ENCODE assay signal across 22 cellular contexts in the genomic region with DNA sequence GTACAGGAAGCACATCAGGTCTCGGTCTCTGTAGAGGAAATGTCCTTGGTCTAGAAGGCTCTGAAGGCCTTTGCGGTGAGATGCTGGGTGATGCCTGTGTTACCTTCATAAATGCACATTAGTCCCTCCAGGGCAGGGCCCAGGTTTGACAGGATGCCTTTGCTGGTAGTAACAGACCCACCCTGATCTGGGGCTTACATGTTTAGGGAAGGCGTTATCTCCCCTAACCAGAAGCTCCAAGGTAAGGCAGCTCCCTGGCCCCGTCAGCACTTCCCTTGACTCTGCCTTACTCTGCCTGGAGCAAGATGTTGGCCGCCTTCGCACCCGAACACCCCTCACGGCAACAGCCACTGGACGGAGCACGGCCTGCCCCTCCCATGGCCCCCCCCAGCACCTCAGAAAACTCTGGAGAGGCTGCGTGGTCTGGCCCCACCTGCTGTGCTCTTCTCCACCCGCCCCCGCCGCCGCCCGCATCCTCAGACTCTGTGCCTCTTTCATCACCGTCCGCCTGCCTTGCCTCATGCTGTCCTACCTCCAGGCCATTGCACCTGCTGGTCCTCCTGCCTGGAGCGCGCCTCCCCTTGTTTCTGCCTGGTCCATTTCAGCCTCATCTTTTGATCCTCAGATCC. TPM values are rescaled to one million over a fixed set of nuclear protein-coding genes. Genes with fewer than 3 reads are reported as not detected.
DNase-seq lines count a peak whose midpoint lies in the region; ATAC-seq, FAIRE-seq and TF ChIP-seq lines count a peak whose summit lies in the region.
"Had no signal": no experiment of that assay in that cellular context is flagged by ENCODE, and none has a peak within 500 bp of the region (broad histone marks: within the 10 kb centered on the region; RNA-seq: fewer than 3 reads in every experiment).

No MANE protein-coding gene starts in this region.

- intact Hi-C loops in K562 (cut with micrococcal nuclease) (loop anchor here (2.0 kb wide), 1 partner anchor 29 kb away; no protein-coding TSS in a partner anchor), natural killer cell (cut with micrococcal nuclease) (no loop called here)
- intact Hi-C loops in CD4-positive, alpha-beta T cell (cut with DNase I, micrococcal nuclease), result no loop called here

- POLR2A ChIA-PET in K562 (lab: Yijun Ruan, JAX), result interaction anchor here (0.8 to 1.4 kb wide), 3 partner anchors 9 to 58 kb away, joined by 3 to 6 read pairs (median 3); partner anchors contain the start of gene AP2A1
- POLR2A ChIA-PET in CD4-positive, alpha-beta T cell (lab: Charles Lee), result interaction anchor here (1.2 kb wide), 1 partner anchor 9 kb away, joined by 3 read pairs; the partner anchor contains the start of gene AP2A1

- WGBS in K562 (ENCODE audit: insufficient coverage, low coverage, missing lambda C conversion rate), result 14% methylated on average over 14 of the region's 20 CpGs

- H2AFZ ChIP-seq in K562 (ENCODE audit: low read depth, low read length), result no peak overlapping the region

- in situ Hi-C loops in K562 (cut with MboI), result no loop called here

- H3K9ac ChIP-seq in K562 (ENCODE audit: insufficient read depth in 1 of 2, low read depth in 2 of 2, low read length in 2 of 2), result peak overlapping the region; percentile 32 to 84
- H3K9ac ChIP-seq: SK-N-SH had no signal

- no TSS peak for BruUV-seq in K562 (replicated peaks; lab: Mats Ljungman, UMichigan)

- peak overlapping the region; percentile 68 for H3K4me2 ChIP-seq in K562 (ENCODE audit: insufficient read depth, low read length)
- H3K4me2 ChIP-seq: SK-N-SH had no signal

- peaks cover 52% of the 10 kb centered on the region; the same call in 2 of the 3 replicates for H3K36me3 ChIP-seq in K562 (ENCODE audit: control insufficient read depth, insufficient read depth, low read length)
- H3K36me3 ChIP-seq: BE2C, transverse colon had no signal

- DNase-seq in activated CD8-positive, alpha-beta memory T cell treated with anti-CD3 and anti-CD28 coated beads, Interleukin-2, amount 10 ng/mL, durations not matched to agents 7 days and 5 days, result peak; percentile 53
- DNase-seq in activated CD8-positive, alpha-beta memory T cell treated with anti-CD3 and anti-CD28 coated beads, Interleukin-2, amount 50 U/mL, for 4 hours, result no peak
- DNase-seq in K562 (ENCODE audit: extremely low read depth in 1 of 4, low spot score in 3 of 4) (peak; percentile 87 to 95 (median 90)), natural killer cell (no peak), type B pancreatic cell (ENCODE audit: extremely low spot score, unreplicated experiment) (no peak), AG08395 (ENCODE audit: low spot score) (no peak), SIG-M5 (lab: John Stamatoyannopoulos, UW) (no peak)
- no peak for DNase-seq in CD4-positive, alpha-beta T cell
- DNase-seq: activated CD4-positive, CD25-positive, alpha-beta regulatory T cell treated with anti-CD3 and anti-CD28 coated beads, Interleukin-2, amount 50 U/mL, for 72 hours; BE2C; caudate nucleus; NCI-H1417; NCI-H2107; NCI-H524 treated with DMSO at 0.1 percent for 48 hours; sigmoid colon; SK-N-SH; T1000; transverse colon had no signal

- no peaks in the 10 kb centered on the region for H3K27me3 ChIP-seq in K562 (ENCODE audit: control insufficient read depth in 2 of 2, insufficient read depth in 2 of 2, low read length in 2 of 2)
- no peaks in the 10 kb centered on the region for H3K27me3 ChIP-seq in CD4-positive, alpha-beta T cell (ENCODE audit: control insufficient read depth, insufficient read depth, low read length)
- H3K27me3 ChIP-seq: BE2C, sigmoid colon, transverse colon had no signal

- TF ChIP-seq CTCF in K562 (IDR thresholded peaks at IDR 0.05 in 2 of 3, conservative IDR thresholded peaks at IDR 0.05 in 1 of 3; ENCODE audit: insufficient read depth in 2 of 3, low read depth in 1 of 3, low read length in 3 of 3), result no peak
- no peak for TF ChIP-seq CTCF in natural killer cell (IDR thresholded peaks at IDR 0.05)
- no peak for TF ChIP-seq CTCF in type B pancreatic cell (conservative IDR thresholded peaks at IDR 0.05)
- TF ChIP-seq CTCF in CD4-positive, alpha-beta T cell (IDR thresholded peaks at IDR 0.05), result no peak

- H3K4me3 Mint-ChIP-seq in activated CD8-positive, alpha-beta memory T cell treated with anti-CD3 and anti-CD28 coated beads, Interleukin-2, amount 10 ng/mL, durations not matched to agents 7 days and 5 days, result no peak overlapping the region
- H3K4me3 Mint-ChIP-seq in natural killer cell (peak overlapping the region; percentile 52), type B pancreatic cell (peak overlapping the region; percentile 47)
- H3K4me3 Mint-ChIP-seq in CD4-positive, alpha-beta T cell, result no peak overlapping the region

- peaks cover 5% of the 10 kb centered on the region; the same call in 1 of the 2 replicates for H4K20me1 ChIP-seq in K562 (replicated peaks; ENCODE audit: control insufficient read depth, insufficient read depth, low read length)

- H3K4me3 ChIP-seq in K562, result no peak overlapping the region
- H3K4me3 ChIP-seq: sigmoid colon, transverse colon had no signal

- CTCF ChIA-PET in activated CD8-positive, alpha-beta memory T cell treated with anti-CD3 and anti-CD28 coated beads, Interleukin-2, amount 10 ng/mL, durations not matched to agents 7 days and 5 days (lab: Charles Lee), result interaction anchor here (1.0 kb wide), 1 partner anchor 9 kb away, joined by 3 read pairs; the partner anchor contains the start of gene AP2A1
- CTCF ChIA-PET in K562 (lab: Yijun Ruan, JAX; ENCODE audit: low intra/inter-chr PET ratio), result interaction anchor here (0.5 kb wide), 1 partner anchor 866 kb away, joined by 3 read pairs; no protein-coding TSS in a partner anchor
- CTCF ChIA-PET in CD4-positive, alpha-beta T cell (lab: Charles Lee), result no interaction called here

- no peaks in the 10 kb centered on the region for H3K9me3 Mint-ChIP-seq in activated CD8-positive, alpha-beta memory T cell treated with anti-CD3 and anti-CD28 coated beads, Interleukin-2, amount 10 ng/mL, durations not matched to agents 7 days and 5 days (ENCODE audit: low read depth)
- H3K9me3 Mint-ChIP-seq in natural killer cell (no peaks in the 10 kb centered on the region), type B pancreatic cell (no peaks in the 10 kb centered on the region)
- H3K9me3 Mint-ChIP-seq in CD4-positive, alpha-beta T cell, result no peaks in the 10 kb centered on the region
- H3K9me3 Mint-ChIP-seq: activated T-helper 2 cell treated with anti-CD3 and anti-CD28 coated beads, Interferon-gamma antibody, Interleukin-2, Interleukin-4, amounts not matched to agents 10 μg/mL and 5 μg/mL and 100 μg/mL, durations not matched to agents 14 hours and 24 hours and 36 hours had no signal

- TF ChIP-seq POLR2A in K562 (conservative IDR thresholded peaks at IDR 0.05), result no peak

- TF ChIP-seq EP300 in K562 (IDR thresholded peaks at IDR 0.05; ENCODE audit: low read length), result peak; percentile 75

- H3K4me1 ChIP-seq in K562 (replicated peaks in 1 of 2; ENCODE audit: control insufficient read depth in 2 of 2, insufficient read depth in 2 of 2, low read length in 2 of 2), result peaks cover 39 to 65% of the 10 kb centered on the region in 2 experiments
- H3K4me1 ChIP-seq: BE2C had no signal

- no peaks in the 10 kb centered on the region for H3K9me3 ChIP-seq in K562 (replicated peaks; ENCODE audit: control insufficient read depth, insufficient read depth, low read depth, low read length)
- H3K9me3 ChIP-seq in CD4-positive, alpha-beta T cell (ENCODE audit: control insufficient read depth, low read length), result no peaks in the 10 kb centered on the region
- H3K9me3 ChIP-seq: BE2C, sigmoid colon, SK-N-SH, transverse colon had no signal

- TF ChIP-seq RAD21 in K562 (CRISPR knock-in tag; conservative IDR thresholded peaks at IDR 0.05 in 1 of 2, IDR thresholded peaks at IDR 0.05 in 1 of 2), result no peak

- peak overlapping the region; percentile 67 for H3K27ac Mint-ChIP-seq in activated CD8-positive, alpha-beta memory T cell treated with anti-CD3 and anti-CD28 coated beads, Interleukin-2, amount 10 ng/mL, durations not matched to agents 7 days and 5 days
- H3K27ac Mint-ChIP-seq in natural killer cell, result peak overlapping the region; percentile 87 to 92
- peak overlapping the region; percentile 98 for H3K27ac Mint-ChIP-seq in type B pancreatic cell
- H3K27ac Mint-ChIP-seq in CD4-positive, alpha-beta T cell, result no peak overlapping the region
- H3K27ac Mint-ChIP-seq: activated T-helper 2 cell treated with anti-CD3 and anti-CD28 coated beads, Interferon-gamma antibody, Interleukin-2, Interleukin-4, amounts not matched to agents 10 μg/mL and 5 μg/mL and 100 μg/mL, durations not matched to agents 14 hours and 24 hours and 36 hours had no signal

- peaks cover 80% of the 10 kb centered on the region for H3K79me2 ChIP-seq in K562 (ENCODE audit: control insufficient read depth, insufficient read depth, low read length)

- FAIRE-seq in K562 (lab: Jason Lieb, UNC), result peak; percentile 99

- ATAC-seq in activated CD8-positive, alpha-beta memory T cell treated with anti-CD3 and anti-CD28 coated beads, Interleukin-2, amount 10 ng/mL, durations not matched to agents 7 days and 5 days, result peak; percentile 46
- peak; percentile 91 for ATAC-seq in K562
- ATAC-seq in natural killer cell, result peak in 2 of 3 donors; percentile 35 to 61
- no peak for ATAC-seq in CD4-positive, alpha-beta T cell (ENCODE audit: poor library complexity)

- H3K9me1 ChIP-seq in K562 (ENCODE audit: control insufficient read depth, insufficient read depth, low read length), result peaks cover 2% of the 10 kb centered on the region

- no peaks in the 10 kb centered on the region for H3K27me3 Mint-ChIP-seq in activated CD8-positive, alpha-beta memory T cell treated with anti-CD3 and anti-CD28 coated beads, Interleukin-2, amount 10 ng/mL, durations not matched to agents 7 days and 5 days
- H3K27me3 Mint-ChIP-seq in natural killer cell (ENCODE audit: low read depth in 2 of 2) (no peaks in the 10 kb centered on the region), type B pancreatic cell (no peaks in the 10 kb centered on the region)
- no peaks in the 10 kb centered on the region for H3K27me3 Mint-ChIP-seq in CD4-positive, alpha-beta T cell

- H3K27ac ChIP-seq in K562 (ENCODE audit: extremely low read depth, low read depth, low read length), result peak overlapping the region; percentile 69
- H3K27ac ChIP-seq in CD4-positive, alpha-beta T cell (ENCODE audit: low read depth, low read length), result no peak overlapping the region
- H3K27ac ChIP-seq: sigmoid colon, transverse colon had no signal

- peaks cover 30% of the 10 kb centered on the region for H3K4me1 Mint-ChIP-seq in activated CD8-positive, alpha-beta memory T cell treated with anti-CD3 and anti-CD28 coated beads, Interleukin-2, amount 10 ng/mL, durations not matched to agents 7 days and 5 days
- H3K4me1 Mint-ChIP-seq in natural killer cell, result peaks cover 41 to 61% of the 10 kb centered on the region in 2 donors
- H3K4me1 Mint-ChIP-seq in type B pancreatic cell (ENCODE audit: unreplicated experiment), result peaks cover 15% of the 10 kb centered on the region
- H3K4me1 Mint-ChIP-seq in CD4-positive, alpha-beta T cell (ENCODE audit: low read depth), result peaks cover 22% of the 10 kb centered on the region

- peaks cover 7% of the 10 kb centered on the region for H3K36me3 Mint-ChIP-seq in activated CD8-positive, alpha-beta memory T cell treated with anti-CD3 and anti-CD28 coated beads, Interleukin-2, amount 10 ng/mL, durations not matched to agents 7 days and 5 days
- H3K36me3 Mint-ChIP-seq in natural killer cell (no peaks in the 10 kb centered on the region), type B pancreatic cell (peaks cover 18% of the 10 kb centered on the region)
- H3K36me3 Mint-ChIP-seq in CD4-positive, alpha-beta T cell (ENCODE audit: low read depth), result peaks cover 32% of the 10 kb centered on the region

RNA-seq across cellular contexts. Expression of gene AP2A1, which starts 9.1 kb away (rescaled TPM):
- total RNA-seq in activated CD8-positive, alpha-beta memory T cell treated with anti-CD3 and anti-CD28 coated beads, Interleukin-2, amount 10 ng/mL, durations not matched to agents 7 days and 5 days, result 100 to 1,000 TPM in 1 of 2 experiments, 10 to 100 TPM in 1; 85.3 to 102 TPM
- total RNA-seq in K562 (2011; cell fraction: chromatin; rRNA removed; ENCODE audit: low replicate concordance), result 142 and 352 TPM in 2 replicates
- 179 and 183 TPM in 2 replicates for total RNA-seq in K562 (2011; cell fraction: nucleolus; rRNA removed)
- 173 and 215 TPM in 2 replicates for total RNA-seq in K562 (2011; cell fraction: nucleoplasm; rRNA removed)
- total RNA-seq in K562 (2014; rRNA removed), result 77.6 and 109 TPM in 2 replicates
- 21.5 and 23.4 TPM in 2 replicates for total RNA-seq in K562 (2014; rRNA removed; fragmentation: Illumina TruSeq; extraction: Trizol)
- 29.1 and 31.8 TPM in 2 replicates for total RNA-seq in K562 (2015; rRNA removed; fragmentation: Illumina TruSeq; extraction: Trizol)
- total RNA-seq in K562 (2021), result 138 and 150 TPM in 2 replicates
- 31.9 and 75.2 TPM in 2 replicates for polyA plus RNA-seq in K562 (2011; rRNA removed)
- 57.0 and 118 TPM in 2 replicates for polyA plus RNA-seq in K562 (2011; cell fraction: cytosol; rRNA removed)
- 98.4 and 141 TPM in 2 replicates for polyA plus RNA-seq in K562 (2011; cell fraction: nucleus; rRNA removed)
- 97.7 and 117 TPM in 2 replicates for polyA plus RNA-seq in K562 (2012)
- polyA plus RNA-seq in K562 (2014; fragmentation: Illumina TruSeq; extraction: Trizol), result 47.0 and 81.3 TPM in 2 replicates
- polyA plus RNA-seq in K562 (2014; fragmentation: Nextera tagmentation; extraction: Ambion mirVana), result 1 to 10 TPM in 1 of 2 experiments, under 1 TPM in 1; 0.55 to 1.5 TPM
- 89.6 and 91.9 TPM in 2 replicates for polyA plus RNA-seq in K562 (2014; rRNA removed)
- polyA minus RNA-seq in K562 (2011; rRNA and poly(A)+ RNA removed), result 65.8 and 75.2 TPM in 2 replicates
- polyA minus RNA-seq in K562 (2011; cell fraction: cytosol; rRNA and poly(A)+ RNA removed), result 102 and 161 TPM in 2 replicates
- polyA minus RNA-seq in K562 (2011; cell fraction: nucleus; rRNA and poly(A)+ RNA removed), result 54.4 and 66.2 TPM in 2 replicates
- 100 to 1,000 TPM; 137 to 163 (median 161) TPM for total RNA-seq in natural killer cell
- 75.2 and 82.9 TPM in 2 replicates for total RNA-seq in type B pancreatic cell (ENCODE audit: low replicate concordance)
- total RNA-seq in CD4-positive, alpha-beta T cell, result 10 to 100 TPM; 28.2 to 28.9 TPM

RNA-seq across cellular contexts. Expression of gene TSKS, which starts 12.8 kb away (rescaled TPM):
- total RNA-seq in activated CD8-positive, alpha-beta memory T cell treated with anti-CD3 and anti-CD28 coated beads, Interleukin-2, amount 10 ng/mL, durations not matched to agents 7 days and 5 days, result 1 to 10 TPM in 1 of 2 experiments, under 1 TPM in 1; 0.47 to 1.3 TPM
- total RNA-seq in K562 (2011; cell fraction: chromatin; rRNA removed; ENCODE audit: low replicate concordance), result 3.2 and 5.6 TPM in 2 replicates
- total RNA-seq in K562 (2011; cell fraction: nucleolus; rRNA removed), result 4.0 and 5.0 TPM in 2 replicates
- 2.4 TPM in 2 replicates for total RNA-seq in K562 (2011; cell fraction: nucleoplasm; rRNA removed)
- total RNA-seq in K562 (2014; rRNA removed), result 3.3 and 4.5 TPM in 2 replicates
- 0.64 and 0.80 TPM in 2 replicates for total RNA-seq in K562 (2014; rRNA removed; fragmentation: Illumina TruSeq; extraction: Trizol)
- 1.2 and 1.3 TPM in 2 replicates for total RNA-seq in K562 (2015; rRNA removed; fragmentation: Illumina TruSeq; extraction: Trizol)
- total RNA-seq in K562 (2021), result 2.3 and 2.4 TPM in 2 replicates
- 0.75 and 1.4 TPM in 2 replicates for polyA plus RNA-seq in K562 (2011; rRNA removed)
- polyA plus RNA-seq in K562 (2011; cell fraction: cytosol; rRNA removed), result 1.0 and 1.6 TPM in 2 replicates
- polyA plus RNA-seq in K562 (2011; cell fraction: nucleus; rRNA removed), result 2.7 and 3.3 TPM in 2 replicates
- polyA plus RNA-seq in K562 (2012), result 2.9 and 4.5 TPM in 2 replicates
- polyA plus RNA-seq in K562 (2014; fragmentation: Illumina TruSeq; extraction: Trizol), result 0.70 and 1.2 TPM in 2 replicates
- under 1 TPM; 0.14 to 0.35 TPM for polyA plus RNA-seq in K562 (2014; fragmentation: Nextera tagmentation; extraction: Ambion mirVana)
- polyA plus RNA-seq in K562 (2014; rRNA removed), result 1.9 and 2.2 TPM in 2 replicates
- 0.42 and 0.49 TPM in 2 replicates for polyA minus RNA-seq in K562 (2011; rRNA and poly(A)+ RNA removed)
- 0.86 and 1.0 TPM in 2 replicates for polyA minus RNA-seq in K562 (2011; cell fraction: cytosol; rRNA and poly(A)+ RNA removed)
- 1.4 and 2.2 TPM in 2 replicates for polyA minus RNA-seq in K562 (2011; cell fraction: nucleus; rRNA and poly(A)+ RNA removed)
- total RNA-seq in natural killer cell, result 1 to 10 TPM in 2 of 3 donors, under 1 TPM in 1; 0.35 to 2.4 (median 1.7) TPM
- not detected in 2 replicates for total RNA-seq in type B pancreatic cell (ENCODE audit: low replicate concordance)
- total RNA-seq in CD4-positive, alpha-beta T cell, result 1 to 10 TPM; 2.1 to 2.9 TPM
- total RNA-seq: A172, kidney epithelial cell, myocyte had no signal
- polyA plus RNA-seq: SK-N-SH had no signal

RNA-seq across cellular contexts. Expression of gene FUZ, which starts 37.2 kb away (rescaled TPM):
- 10 to 100 TPM; 20.1 to 23.0 TPM for total RNA-seq in activated CD8-positive, alpha-beta memory T cell treated with anti-CD3 and anti-CD28 coated beads, Interleukin-2, amount 10 ng/mL, durations not matched to agents 7 days and 5 days
- 5.3 and 13.3 TPM in 2 replicates for total RNA-seq in K562 (2011; cell fraction: chromatin; rRNA removed; ENCODE audit: low replicate concordance)
- total RNA-seq in K562 (2011; cell fraction: nucleolus; rRNA removed), result 8.2 and 9.1 TPM in 2 replicates
- total RNA-seq in K562 (2011; cell fraction: nucleoplasm; rRNA removed), result 8.2 and 8.4 TPM in 2 replicates
- total RNA-seq in K562 (2014; rRNA removed), result 6.6 and 10.6 TPM in 2 replicates
- 1.9 and 3.5 TPM in 2 replicates for total RNA-seq in K562 (2014; rRNA removed; fragmentation: Illumina TruSeq; extraction: Trizol)
- 2.9 and 3.8 TPM in 2 replicates for total RNA-seq in K562 (2015; rRNA removed; fragmentation: Illumina TruSeq; extraction: Trizol)
- total RNA-seq in K562 (2021), result 6.7 and 7.6 TPM in 2 replicates
- polyA plus RNA-seq in K562 (2011; rRNA removed), result 2.7 and 3.6 TPM in 2 replicates
- 4.8 and 5.7 TPM in 2 replicates for polyA plus RNA-seq in K562 (2011; cell fraction: cytosol; rRNA removed)
- polyA plus RNA-seq in K562 (2011; cell fraction: nucleus; rRNA removed), result 7.4 and 9.5 TPM in 2 replicates
- polyA plus RNA-seq in K562 (2012), result 6.3 and 6.4 TPM in 2 replicates
- polyA plus RNA-seq in K562 (2014; fragmentation: Illumina TruSeq; extraction: Trizol), result 3.2 and 4.5 TPM in 2 replicates
- polyA plus RNA-seq in K562 (2014; fragmentation: Nextera tagmentation; extraction: Ambion mirVana), result under 1 TPM in 1 of 2 experiments, not detected in 1; 0.17 TPM
- 4.7 and 11.5 TPM in 2 replicates for polyA plus RNA-seq in K562 (2014; rRNA removed)
- polyA minus RNA-seq in K562 (2011; rRNA and poly(A)+ RNA removed), result 2.0 and 2.2 TPM in 2 replicates
- polyA minus RNA-seq in K562 (2011; cell fraction: cytosol; rRNA and poly(A)+ RNA removed), result 2.6 and 6.6 TPM in 2 replicates
- 1.2 and 3.7 TPM in 2 replicates for polyA minus RNA-seq in K562 (2011; cell fraction: nucleus; rRNA and poly(A)+ RNA removed)
- 10 to 100 TPM; 17.7 to 33.1 (median 20.6) TPM for total RNA-seq in natural killer cell
- total RNA-seq in type B pancreatic cell (ENCODE audit: low replicate concordance), result 26.8 and 29.3 TPM in 2 replicates
- total RNA-seq in CD4-positive, alpha-beta T cell, result 10 to 100 TPM; 14.9 to 15.2 TPM

RNA-seq across cellular contexts. Expression of gene MED25, which starts 42.2 kb away (rescaled TPM):
- 10 to 100 TPM; 57.5 to 70.5 TPM for total RNA-seq in activated CD8-positive, alpha-beta memory T cell treated with anti-CD3 and anti-CD28 coated beads, Interleukin-2, amount 10 ng/mL, durations not matched to agents 7 days and 5 days
- 109 and 190 TPM in 2 replicates for total RNA-seq in K562 (2011; cell fraction: chromatin; rRNA removed; ENCODE audit: low replicate concordance)
- 97.8 and 99.2 TPM in 2 replicates for total RNA-seq in K562 (2011; cell fraction: nucleolus; rRNA removed)
- total RNA-seq in K562 (2011; cell fraction: nucleoplasm; rRNA removed), result 109 and 111 TPM in 2 replicates
- total RNA-seq in K562 (2014; rRNA removed), result 19.3 and 30.1 TPM in 2 replicates
- 15.7 and 17.1 TPM in 2 replicates for total RNA-seq in K562 (2014; rRNA removed; fragmentation: Illumina TruSeq; extraction: Trizol)
- total RNA-seq in K562 (2015; rRNA removed; fragmentation: Illumina TruSeq; extraction: Trizol), result 14.5 and 16.0 TPM in 2 replicates
- total RNA-seq in K562 (2021), result 83.5 and 93.9 TPM in 2 replicates
- polyA plus RNA-seq in K562 (2011; rRNA removed), result 23.0 and 31.0 TPM in 2 replicates
- polyA plus RNA-seq in K562 (2011; cell fraction: cytosol; rRNA removed), result 18.3 and 19.6 TPM in 2 replicates
- polyA plus RNA-seq in K562 (2011; cell fraction: nucleus; rRNA removed), result 111 and 131 TPM in 2 replicates
- polyA plus RNA-seq in K562 (2012), result 57.3 and 63.8 TPM in 2 replicates
- 56.7 and 72.9 TPM in 2 replicates for polyA plus RNA-seq in K562 (2014; fragmentation: Illumina TruSeq; extraction: Trizol)
- polyA plus RNA-seq in K562 (2014; fragmentation: Nextera tagmentation; extraction: Ambion mirVana), result 1 to 10 TPM; 4.1 to 4.4 TPM
- polyA plus RNA-seq in K562 (2014; rRNA removed), result 37.8 and 40.3 TPM in 2 replicates
- 20.8 and 22.4 TPM in 2 replicates for polyA minus RNA-seq in K562 (2011; rRNA and poly(A)+ RNA removed)
- 35.9 and 50.9 TPM in 2 replicates for polyA minus RNA-seq in K562 (2011; cell fraction: cytosol; rRNA and poly(A)+ RNA removed)
- 38.8 and 53.6 TPM in 2 replicates for polyA minus RNA-seq in K562 (2011; cell fraction: nucleus; rRNA and poly(A)+ RNA removed)
- 100 to 1,000 TPM in 1 of 3 donors, 10 to 100 TPM in 2; 64.2 to 132 (median 69.5) TPM for total RNA-seq in natural killer cell
- 88.5 and 88.9 TPM in 2 replicates for total RNA-seq in type B pancreatic cell (ENCODE audit: low replicate concordance)
- total RNA-seq in CD4-positive, alpha-beta T cell, result 10 to 100 TPM; 67.2 to 67.8 TPM

Comparison
In these comparisons a context has a peak if more than half of its experiments do, and no peak if none do; other contexts are left out.
1. DNase-seq: peak in activated CD8-positive, alpha-beta memory T cell treated with anti-CD3 and anti-CD28 coated beads, Interleukin-2, amount 10 ng/mL, durations not matched to agents 7 days and 5 days (single experiment) and K562 (4 of 4); none in activated CD8-positive, alpha-beta memory T cell treated with anti-CD3 and anti-CD28 coated beads, Interleukin-2, amount 50 U/mL, for 4 hours (single experiment), natural killer cell (single experiment), type B pancreatic cell (single experiment), CD4-positive, alpha-beta T cell (0 of 10), AG08395 (single experiment) and SIG-M5 (single experiment).
2. H3K4me3 Mint-ChIP-seq: peak in natural killer cell (single experiment) and type B pancreatic cell (single experiment); none in activated CD8-positive, alpha-beta memory T cell treated with anti-CD3 and anti-CD28 coated beads, Interleukin-2, amount 10 ng/mL, durations not matched to agents 7 days and 5 days (single experiment) and CD4-positive, alpha-beta T cell (single experiment).